In genomic region chr1:246907472-246907871, GRCh38 we compare ENCODE assay signal across 8 cellular contexts. TPM values are rescaled to one million over a fixed set of nuclear protein-coding genes. Genes with fewer than 3 reads are reported as not detected.
DNase-seq lines count a peak whose midpoint lies in the region; ATAC-seq lines count a peak whose summit lies in the region.

No MANE protein-coding gene starts in this region.

- no peaks in the 10 kb centered on the region for H3K9me3 Mint-ChIP-seq in effector memory CD8-positive, alpha-beta T cell
- H3K9me3 Mint-ChIP-seq in activated T-cell treated with anti-CD3 and anti-CD28 coated beads, Interleukin-2, amount 50 U/mL, for 4 hours, result no peaks in the 10 kb centered on the region

- H3K4me1 Mint-ChIP-seq in effector memory CD8-positive, alpha-beta T cell (ENCODE audit: low read depth in 2 of 2), result peaks cover 6 to 12% of the 10 kb centered on the region in 2 donors
- H3K4me1 Mint-ChIP-seq in activated T-cell treated with anti-CD3 and anti-CD28 coated beads, Interleukin-2, amount 50 U/mL, for 4 hours (ENCODE audit: low read depth), result peaks cover 3% of the 10 kb centered on the region

- no peak overlapping the region for H3K4me3 Mint-ChIP-seq in effector memory CD8-positive, alpha-beta T cell
- H3K4me3 Mint-ChIP-seq in activated T-cell treated with anti-CD3 and anti-CD28 coated beads, Interleukin-2, amount 50 U/mL, for 4 hours, result no peak overlapping the region

- peaks cover 92% of the 10 kb centered on the region for H3K36me3 Mint-ChIP-seq in effector memory CD8-positive, alpha-beta T cell (ENCODE audit: insufficient read depth)
- peaks cover 33% of the 10 kb centered on the region for H3K36me3 Mint-ChIP-seq in activated T-cell treated with anti-CD3 and anti-CD28 coated beads, Interleukin-2, amount 50 U/mL, for 4 hours (ENCODE audit: insufficient read depth)

- no peaks in the 10 kb centered on the region for H3K27me3 Mint-ChIP-seq in effector memory CD8-positive, alpha-beta T cell
- H3K27me3 Mint-ChIP-seq in activated T-cell treated with anti-CD3 and anti-CD28 coated beads, Interleukin-2, amount 50 U/mL, for 4 hours (ENCODE audit: low read depth), result no peaks in the 10 kb centered on the region

- in situ Hi-C loops in Caki2 (cut with HindIII; ENCODE audit: low pct_unique_long_range_greater_than_20kb, low sequenced_read_pairs), result no loop called here

- H3K27ac Mint-ChIP-seq in effector memory CD8-positive, alpha-beta T cell, result no peak overlapping the region

- peak; percentile 59 for ATAC-seq in GM21717 (IDR thresholded peaks at IDR 0.05; ENCODE audit: unreplicated experiment)
- ATAC-seq in effector memory CD8-positive, alpha-beta T cell (replicated peaks), result peak; percentile 45
- ATAC-seq in activated T-cell treated with anti-CD3 and anti-CD28 coated beads, Interleukin-2, amount 50 U/mL, for 4 hours, result no peak
- no peak for ATAC-seq in HG03097 (IDR thresholded peaks at IDR 0.05; ENCODE audit: low FRiP score, unreplicated experiment)

- DNase-seq in Caki2 (ENCODE audit: low read depth) (peak; percentile 13), NCI-H82 (lab: John Stamatoyannopoulos, UW) (peak; percentile 88), myocyte (ENCODE audit: low read depth) (peak; percentile 73), NK-92 (lab: John Stamatoyannopoulos, UW; ENCODE audit: unreplicated experiment) (no peak)
- peak in 1 of 3 experiments; percentile 22 for DNase-seq in effector memory CD8-positive, alpha-beta T cell
- DNase-seq in activated T-cell treated with anti-CD3 and anti-CD28 coated beads, Interleukin-2, amount 50 U/mL, for 4 hours, result no peak

RNA-seq across cellular contexts. Expression of gene AHCTF1, which starts 24.3 kb away (rescaled TPM):
- total RNA-seq in Caki2 (2014; rRNA removed; shearing (Covaris generic); ENCODE audit: low replicate concordance), result 10.0 and 13.0 TPM in 2 replicates
- total RNA-seq in myocyte, result 30.0 and 36.8 TPM in 2 replicates
- 6.2 TPM for polyA plus RNA-seq in myocyte (2012)
- total RNA-seq in activated T-cell treated with anti-CD3 and anti-CD28 coated beads, Interleukin-2, amount 50 U/mL, for 4 hours, result 10 to 100 TPM; 49.4 to 55.4 (median 51.7) TPM

Comparison
In these comparisons a context has a peak if more than half of its experiments do, and no peak if none do; other contexts are left out.
1. DNase-seq: peak in Caki2 (single experiment), NCI-H82 (single experiment) and myocyte (single experiment); none in NK-92 (single experiment) and activated T-cell treated with anti-CD3 and anti-CD28 coated beads, Interleukin-2, amount 50 U/mL, for 4 hours (single experiment).
2. ATAC-seq: peak in GM21717 (single experiment) and effector memory CD8-positive, alpha-beta T cell (single experiment); none in activated T-cell treated with anti-CD3 and anti-CD28 coated beads, Interleukin-2, amount 50 U/mL, for 4 hours (0 of 2) and HG03097 (single experiment).